In the genomic region with DNA sequence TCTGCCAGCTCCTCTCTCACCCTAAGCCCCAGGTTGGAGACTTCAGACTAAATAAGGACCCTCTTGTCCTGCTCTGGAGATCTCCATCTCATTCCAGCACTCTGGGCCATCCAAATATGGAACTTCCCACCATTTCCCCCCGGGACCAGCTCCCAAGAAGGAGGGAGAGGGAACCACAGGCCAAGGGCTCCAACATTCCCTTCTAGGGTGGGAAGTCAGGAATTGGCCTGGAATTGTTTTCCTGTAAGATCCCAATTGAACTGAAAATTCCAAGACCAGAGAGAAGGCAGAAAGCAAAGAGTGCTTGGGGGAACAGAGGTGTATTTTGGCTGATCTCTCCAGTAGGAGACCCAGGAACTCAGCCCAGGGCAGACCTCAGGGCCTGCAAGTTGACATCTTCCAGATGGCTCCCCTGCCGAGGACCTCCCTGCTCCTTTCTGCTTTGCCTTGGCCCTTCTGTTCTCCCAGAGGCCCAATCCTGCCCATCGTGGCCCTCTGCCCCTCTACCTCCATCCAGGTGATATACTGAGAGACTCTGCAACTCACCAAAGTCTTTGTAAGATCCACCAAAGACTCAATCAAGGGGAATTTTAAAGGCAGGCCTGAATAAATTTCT, we compare ENCODE assay signal across 13 cellular contexts. TPM values are rescaled to one million over a fixed set of nuclear protein-coding genes. Genes with fewer than 3 reads are reported as not detected.
DNase-seq lines count a peak whose midpoint lies in the region; ATAC-seq and TF ChIP-seq lines count a peak whose summit lies in the region.
"Had no signal": no experiment of that assay in that cellular context is flagged by ENCODE, and none has a peak within 500 bp of the region (broad histone marks: within the 10 kb centered on the region; RNA-seq: fewer than 3 reads in every experiment).

No MANE protein-coding gene starts in this region.

- ATAC-seq in heart left ventricle (no peak), Right ventricle myocardium superior (ENCODE audit: poor library complexity) (no peak)
- ATAC-seq: activated CD4-positive, CD25-positive, alpha-beta regulatory T cell treated with anti-CD3 and anti-CD28 coated beads, Interleukin-2, amount 50 U/mL, for 24 hours; activated T-cell treated with anti-CD3 and anti-CD28 coated beads, Interleukin-2, amount 50 U/mL, for 4 hours had no signal

- TF ChIP-seq EP300 in esophagus muscularis mucosa (IDR thresholded peaks at IDR 0.05) = no peak

- H3K36me3 ChIP-seq in heart left ventricle (peaks cover 0 to 65% (median 43%) of the 10 kb centered on the region in 9 donors), esophagus muscularis mucosa (peaks cover 46 to 84% (median 66%) of the 10 kb centered on the region in 4 donors), prostate gland (peaks cover 3 to 5% of the 10 kb centered on the region in 2 donors), vagina (peaks cover 0 to 16% of the 10 kb centered on the region in 2 donors)

- H3K9me3 ChIP-seq in heart left ventricle = no peaks in the 10 kb centered on the region
- H3K9me3 ChIP-seq in esophagus muscularis mucosa = no peaks in the 10 kb centered on the region
- H3K9me3 ChIP-seq in prostate gland = no peaks in the 10 kb centered on the region
- no peaks in the 10 kb centered on the region for H3K9me3 ChIP-seq in vagina

- H3K4me3 ChIP-seq in heart left ventricle (no peak overlapping the region), esophagus muscularis mucosa (peak overlapping the region in 1 of 4 donors; percentile 8), prostate gland (no peak overlapping the region), vagina (no peak overlapping the region)

- H3K27ac ChIP-seq in heart left ventricle (peak overlapping the region in 11 of 12 donors; percentile 4 to 98 (median 23)), esophagus muscularis mucosa (replicated peaks in 1 of 4) (peak overlapping the region; percentile 93 to 99 (median 97)), prostate gland (peak overlapping the region; percentile 91 to 96), vagina (peak overlapping the region; percentile 93)

- 60 to 75% (median 65%) methylated on average over 3 of the region's 3 CpGs for WGBS in heart left ventricle, 4 donors
- WGBS in esophagus muscularis mucosa = 43% methylated on average over 3 of the region's 3 CpGs
- WGBS in prostate gland = 70% methylated on average over 3 of the region's 3 CpGs

- TF ChIP-seq CTCF in heart left ventricle (IDR thresholded peaks at IDR 0.05) (no peak), esophagus muscularis mucosa (IDR thresholded peaks at IDR 0.05) (no peak), prostate gland (IDR thresholded peaks at IDR 0.05) (no peak), vagina (IDR thresholded peaks at IDR 0.05) (no peak)

- H3K27me3 ChIP-seq in heart left ventricle = no peaks in the 10 kb centered on the region
- no peaks in the 10 kb centered on the region for H3K27me3 ChIP-seq in esophagus muscularis mucosa
- no peaks in the 10 kb centered on the region for H3K27me3 ChIP-seq in prostate gland (replicated peaks; ENCODE audit: insufficient read depth)
- no peaks in the 10 kb centered on the region for H3K27me3 ChIP-seq in vagina

- no peak for TF ChIP-seq POLR2A in heart left ventricle (IDR thresholded peaks at IDR 0.05)
- no peak for TF ChIP-seq POLR2A in esophagus muscularis mucosa (IDR thresholded peaks at IDR 0.05; ENCODE audit: low read depth)
- TF ChIP-seq POLR2A in prostate gland (IDR thresholded peaks at IDR 0.05) = no peak
- no peak for TF ChIP-seq POLR2A in vagina (IDR thresholded peaks at IDR 0.05)

- intact Hi-C loops in heart left ventricle (cut with DNase I) (no loop called here), Right ventricle myocardium superior (cut with DNase I) (no loop called here), esophagus muscularis mucosa (cut with DNase I) (no loop called here), prostate gland (cut with DNase I) (no loop called here), vagina (cut with DNase I) (no loop called here)

- peak in 1 of 5 donors; percentile 40 for DNase-seq in heart left ventricle
- no peak for DNase-seq in Right ventricle myocardium superior
- no peak for DNase-seq in esophagus muscularis mucosa (ENCODE audit: extremely low spot score)
- DNase-seq in prostate gland (ENCODE audit: low spot score) = no peak
- DNase-seq in vagina (ENCODE audit: extremely low spot score in 2 of 2) = no peak
- DNase-seq in medulla oblongata (ENCODE audit: extremely low spot score) = no peak
- no peak for DNase-seq in dedifferentiated amniotic fluid mesenchymal stem cell (ENCODE audit: extremely low spot score)
- DNase-seq in stimulated activated CD8-positive, alpha-beta memory T cell treated with anti-CD3 and anti-CD28 coated beads, Interleukin-4, amount 100 ng/mL, for 48 hours = no peak
- DNase-seq: activated T-cell treated with anti-CD3 and anti-CD28 coated beads, Interleukin-2, amount 50 U/mL, for 4 hours; NCI-H1092; NCI-H226; retina had no signal

- peaks cover 23 to 93% (median 74%) of the 10 kb centered on the region in 12 donors for H3K4me1 ChIP-seq in heart left ventricle
- H3K4me1 ChIP-seq in esophagus muscularis mucosa = peaks cover 90 to 100% (median 100%) of the 10 kb centered on the region in 4 donors
- peaks cover 35% of the 10 kb centered on the region for H3K4me1 ChIP-seq in prostate gland (replicated peaks)
- peaks cover 90% of the 10 kb centered on the region for H3K4me1 ChIP-seq in vagina

RNA-seq across cellular contexts. Expression of a gene that starts 14.9 kb away (rescaled TPM):
- total RNA-seq in heart left ventricle = 100 to 1,000 TPM in 2 of 9 donors, 10 to 100 TPM in 7; 35.8 to 325 (median 78.6) TPM
- 10 to 100 TPM; 46.6 to 81.7 TPM for polyA plus RNA-seq in heart left ventricle
- total RNA-seq in Right ventricle myocardium superior = 53.1 TPM
- total RNA-seq in esophagus muscularis mucosa = 1,000 to 10,000 TPM; 3,645 to 7,984 (median 5,321) TPM
- 1,000 to 10,000 TPM; 1,117 to 1,634 TPM for total RNA-seq in prostate gland
- total RNA-seq in vagina = 729 TPM

RNA-seq across cellular contexts. Expression of a gene that starts 23.0 kb away (rescaled TPM):
- total RNA-seq in heart left ventricle (10 to 100 TPM; 18.4 to 48.1 (median 33.4) TPM), Right ventricle myocardium superior (21.5 TPM), esophagus muscularis mucosa (100 to 1,000 TPM in 2 of 4 donors, 10 to 100 TPM in 2; 63.5 to 158 (median 106) TPM), prostate gland (10 to 100 TPM; 49.7 to 73.9 TPM), vagina (80.5 TPM)
- 10 to 100 TPM; 15.2 to 22.9 TPM for polyA plus RNA-seq in heart left ventricle

RNA-seq across cellular contexts. Expression of a gene that starts 46.9 kb away (rescaled TPM):
- total RNA-seq in heart left ventricle = 100 to 1,000 TPM in 1 of 9 donors, 10 to 100 TPM in 8; 58.0 to 107 (median 85.0) TPM
- polyA plus RNA-seq in heart left ventricle = 10 to 100 TPM; 30.5 to 37.6 TPM
- 66.6 TPM for total RNA-seq in Right ventricle myocardium superior
- 10 to 100 TPM; 12.9 to 35.5 (median 21.9) TPM for total RNA-seq in esophagus muscularis mucosa
- total RNA-seq in prostate gland = 10 to 100 TPM; 13.1 to 29.1 TPM
- 45.9 TPM for total RNA-seq in vagina

Comparison
In these comparisons a context has a peak if more than half of its experiments do, and no peak if none do; other contexts are left out.
1. H3K27ac ChIP-seq: peak in every context shown above with its lines; median percentile 97 in esophagus muscularis mucosa; 94 in prostate gland; 93 in vagina; 23 in heart left ventricle.